ENCODE assay signal across 10 cellular contexts in the genomic region with DNA sequence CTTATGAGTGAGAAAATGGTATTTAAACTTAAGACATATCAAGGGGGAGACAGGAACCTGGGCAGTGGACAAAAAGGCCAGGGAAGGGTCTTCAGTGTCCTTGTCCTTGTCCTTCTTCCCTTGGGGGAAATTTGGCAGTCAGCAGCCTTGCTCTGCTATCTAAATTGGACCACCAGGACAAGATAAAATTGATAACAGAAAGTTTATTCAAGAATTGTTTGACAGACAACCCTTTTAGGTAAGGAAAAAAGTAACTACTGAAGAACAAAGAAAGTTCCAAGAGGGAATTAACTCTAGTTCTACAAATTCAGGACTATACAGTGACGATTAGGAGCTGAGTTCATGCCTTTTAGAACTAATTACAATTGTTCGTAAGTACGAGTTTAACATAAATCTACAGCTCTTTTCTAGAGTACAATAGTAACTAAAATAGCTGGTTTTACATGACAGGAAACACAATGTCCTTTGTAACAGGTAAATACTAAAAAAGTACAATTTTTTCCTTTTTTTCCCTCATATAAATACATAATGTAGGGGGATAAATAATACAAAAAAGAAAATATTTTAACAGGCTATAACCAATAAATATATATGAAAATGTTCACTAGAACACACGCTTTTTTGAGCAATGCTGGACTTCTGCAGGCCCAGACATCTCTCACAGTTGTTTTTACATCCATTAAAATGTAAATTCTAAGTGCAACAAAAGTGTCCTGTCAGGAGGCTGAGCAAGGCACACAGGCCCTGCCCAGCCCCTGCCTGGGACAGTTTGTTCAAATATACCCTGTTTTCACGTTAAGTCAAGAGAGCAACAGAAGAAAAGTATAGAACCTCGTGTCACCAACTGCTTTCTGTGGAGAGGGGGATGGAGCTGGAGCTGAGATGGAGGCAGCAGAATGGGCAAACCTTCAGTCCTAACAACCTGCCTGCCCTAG. TPM values are rescaled to one million over a fixed set of nuclear protein-coding genes. Genes with fewer than 3 reads are reported as not detected.
DNase-seq lines count a peak whose midpoint lies in the region; ATAC-seq and TF ChIP-seq lines count a peak whose summit lies in the region.
"Had no signal": no experiment of that assay in that cellular context is flagged by ENCODE, and none has a peak within 500 bp of the region (broad histone marks: within the 10 kb centered on the region; RNA-seq: fewer than 3 reads in every experiment).

No MANE protein-coding gene starts in this region.

- peak overlapping the region; percentile 98 for H3K4ac ChIP-seq in IMR-90 (ENCODE audit: low read depth, low read length)

- H3K27ac ChIP-seq in AG04450 (ENCODE audit: low read depth, low read length) (peak overlapping the region; percentile 96), IMR-90 (ENCODE audit: insufficient read depth, low read length) (peak overlapping the region; percentile 98), colonic mucosa (peak overlapping the region; percentile 13)

- peaks cover 43% of the 10 kb centered on the region for H3K4me1 ChIP-seq in IMR-90 (ENCODE audit: control insufficient read depth, insufficient read depth, low read length)
- peaks cover 7% of the 10 kb centered on the region for H3K4me1 ChIP-seq in colonic mucosa

- CTCF ChIA-PET in AG04450 (lab: Charles Lee) = interaction anchor here (1.0 to 1.7 kb wide), 4 partner anchors 39 to 213 kb away, joined by 4 to 9 read pairs (median 5); a partner anchor contains a TSS
- CTCF ChIA-PET in IMR-90 (lab: Yijun Ruan, JAX) = no interaction called here

- H3K23ac ChIP-seq in IMR-90 (ENCODE audit: low read depth, low read length) = peak overlapping the region; percentile 99

- H3K4me3 ChIP-seq in AG04450 (ENCODE audit: low read depth, low read length) = no peak overlapping the region
- no peak overlapping the region for H3K4me3 ChIP-seq in IMR-90 (ENCODE audit: insufficient read depth, low read depth, low read length)
- H3K4me3 ChIP-seq in colonic mucosa = no peak overlapping the region

- H3K9me1 ChIP-seq in IMR-90 (ENCODE audit: insufficient read depth, low read length) = peaks cover 3% of the 10 kb centered on the region; the same call in 1 of the 2 replicates

- H3K9me3 ChIP-seq in AG04450 (ENCODE audit: control insufficient read depth, insufficient read depth, low read length) (no peaks in the 10 kb centered on the region; the same call in 1 of the 2 replicates), IMR-90 (ENCODE audit: control insufficient read depth, insufficient read depth, low read length) (no peaks in the 10 kb centered on the region), colonic mucosa (no peaks in the 10 kb centered on the region)

- intact Hi-C loops in IMR-90 (cut with micrococcal nuclease) = no loop called here
- intact Hi-C loops in colonic mucosa (cut with DNase I) = no loop called here

- peak overlapping the region; percentile 52 to 99 (median 75) for H3K4me3 Mint-ChIP-seq in naive thymus-derived CD8-positive, alpha-beta T cell

- POLR2A ChIA-PET in AG04450 (lab: Yijun Ruan, JAX) (interaction anchor here (1.0 to 3.8 kb wide), 6 partner anchors 8 to 49 kb away, joined by 3 to 12 read pairs (median 4); no protein-coding TSS in a partner anchor), IMR-90 (lab: Charles Lee; ENCODE audit: unreplicated experiment) (interaction anchor here (0.6 to 1.2 kb wide), 3 partner anchors 31 to 56 kb away, joined by 3 read pairs; no protein-coding TSS in a partner anchor)
- POLR2A ChIA-PET in naive thymus-derived CD8-positive, alpha-beta T cell (lab: Charles Lee) = interaction anchor here (0.7 to 2.2 kb wide), 5 partner anchors 11 to 117 kb away, joined by 3 to 5 read pairs (median 3); no protein-coding TSS in a partner anchor

- peak overlapping the region; percentile 85 for H3K18ac ChIP-seq in IMR-90 (ENCODE audit: low read depth, low read length)

- peaks cover 0 to 4% (median 0%) of the 10 kb centered on the region in 3 donors for H3K36me3 Mint-ChIP-seq in naive thymus-derived CD8-positive, alpha-beta T cell

- peak overlapping the region; percentile 77 to 96 for H4K8ac ChIP-seq in IMR-90 (ENCODE audit: low read depth in 2 of 2, low read length in 2 of 2)

- peak overlapping the region; percentile 79 for H4K91ac ChIP-seq in IMR-90 (ENCODE audit: insufficient read depth, low read depth, low read length)

- H2BK5ac ChIP-seq in IMR-90 (ENCODE audit: low read depth, low read length, poor library complexity, severe bottlenecking) = peak overlapping the region; percentile 95

- no peak for TF ChIP-seq RAD21 in IMR-90 (IDR thresholded peaks at IDR 0.05; ENCODE audit: low read length)

- H3K27me3 ChIP-seq in AG04450 (ENCODE audit: control insufficient read depth, insufficient read depth, low read length) = no peaks in the 10 kb centered on the region
- no peaks in the 10 kb centered on the region for H3K27me3 ChIP-seq in IMR-90 (ENCODE audit: control insufficient read depth, insufficient read depth, low read length)
- H3K27me3 ChIP-seq in colonic mucosa = no peaks in the 10 kb centered on the region

- in situ Hi-C loops in IMR-90 (cut with MboI; ENCODE audit: low sequenced_read_pairs) = loop anchor here (10.0 kb wide), 1 partner anchor 194 kb away; no protein-coding TSS in a partner anchor

- H2AK5ac ChIP-seq in IMR-90 (ENCODE audit: low read depth, low read length) = peak overlapping the region; percentile 97

- H3K9ac ChIP-seq in IMR-90 (ENCODE audit: low read depth, low read length) (peak overlapping the region; percentile 71), colonic mucosa (ENCODE audit: low read depth in 2 of 2, low read length in 2 of 2) (no peak overlapping the region)

- H4K20me1 ChIP-seq in IMR-90 (ENCODE audit: insufficient read depth, low read length) = no peaks in the 10 kb centered on the region

- DNase-seq in AG04450 (ENCODE audit: low read depth, low spot score) (no peak), IMR-90 (peak; percentile 29), colonic mucosa (no peak), DMS53 treated with DMSO at 0.1 percent for 48 hours (lab: John Stamatoyannopoulos, UW; ENCODE audit: unreplicated experiment) (no peak), hepatic stellate cell (ENCODE audit: low spot score) (no peak)
- no peak for DNase-seq in naive thymus-derived CD8-positive, alpha-beta T cell
- no peak for DNase-seq in central memory CD4-positive, alpha-beta T cell
- DNase-seq: NCI-H1092 treated with DMSO at 0.1 percent for 48 hours had no signal

- peaks cover 4 to 25% of the 10 kb centered on the region in 2 experiments; a peak in 2 of 4 replicates for H3K79me1 ChIP-seq in IMR-90 (ENCODE audit: low read depth in 1 of 2, low read length in 2 of 2)

- H2BK120ac ChIP-seq in IMR-90 (ENCODE audit: low read depth, low read length) = peak overlapping the region; percentile 97

- no peak for ATAC-seq in IMR-90 (ENCODE audit: low read depth)
- ATAC-seq in naive thymus-derived CD8-positive, alpha-beta T cell = no peak
- ATAC-seq in HG02763 (IDR thresholded peaks at IDR 0.05; ENCODE audit: unreplicated experiment) = no peak

- no peaks in the 10 kb centered on the region for H3K9me3 Mint-ChIP-seq in naive thymus-derived CD8-positive, alpha-beta T cell

- H3K14ac ChIP-seq in IMR-90 (replicated peaks; ENCODE audit: low read depth, low read length) = peak overlapping the region; percentile 67

- H3K4me2 ChIP-seq in IMR-90 (ENCODE audit: low read depth, low read length) = peak overlapping the region; percentile 76

- H2AFZ ChIP-seq in IMR-90 (replicated peaks; ENCODE audit: low read length, poor library complexity) = no peak overlapping the region

- H3K56ac ChIP-seq in IMR-90 (ENCODE audit: extremely low read depth, insufficient read depth, low read length) = peak overlapping the region; percentile 93

- TF ChIP-seq POLR2A in IMR-90 (IDR thresholded peaks at IDR 0.05; ENCODE audit: low read depth, low read length) = no peak

- peaks cover 25% of the 10 kb centered on the region for H3K36me3 ChIP-seq in IMR-90 (ENCODE audit: control insufficient read depth, insufficient read depth, low read length)
- no peaks in the 10 kb centered on the region for H3K36me3 ChIP-seq in colonic mucosa

- H3K4me1 Mint-ChIP-seq in naive thymus-derived CD8-positive, alpha-beta T cell = peaks cover 10 to 46% (median 27%) of the 10 kb centered on the region in 4 donors

- WGBS in IMR-90 (ENCODE audit: extremely low coverage in 2 of 2, insufficient read length in 1 of 2), 2 experiments = no CpG with 5 or more reads among the region's 6 CpGs

- H3K27me3 Mint-ChIP-seq in naive thymus-derived CD8-positive, alpha-beta T cell = peaks cover 4 to 35% (median 7%) of the 10 kb centered on the region in 5 donors

- peak overlapping the region; percentile 69 for H4K5ac ChIP-seq in IMR-90 (ENCODE audit: low read depth, low read length)

- BruUV-seq in IMR-90 (replicated peaks; lab: Mats Ljungman, UMichigan) = no TSS peak

- dilution Hi-C loops in IMR-90 (cut with HindIII; ENCODE audit: low sequenced_read_pairs, unreplicated experiment) = no loop called here

- H2AK9ac ChIP-seq in IMR-90 (replicated peaks; ENCODE audit: low read depth, low read length, poor library complexity) = peak overlapping the region; percentile 2

- peak overlapping the region in 9 of 10 donors; percentile 60 to 99 (median 90) for H3K27ac Mint-ChIP-seq in naive thymus-derived CD8-positive, alpha-beta T cell

- peak overlapping the region; percentile 91 for H2BK15ac ChIP-seq in IMR-90 (ENCODE audit: low read depth, low read length)

- TF ChIP-seq CTCF in AG04450 (IDR thresholded peaks at IDR 0.05; ENCODE audit: low read depth, low read length) = no peak
- no peak for TF ChIP-seq CTCF in IMR-90 (conservative IDR thresholded peaks at IDR 0.05; ENCODE audit: low read depth, low read length)
- TF ChIP-seq CTCF in colonic mucosa (IDR thresholded peaks at IDR 0.05) = no peak

- peak overlapping the region; percentile 93 for H2BK20ac ChIP-seq in IMR-90 (ENCODE audit: low read depth, low read length)

RNA-seq across cellular contexts. Expression of a gene that starts 4.0 kb away (rescaled TPM):
- polyA plus RNA-seq in AG04450 (2011; rRNA removed) = 16.3 and 17.9 TPM in 2 replicates
- 7.4 and 10.2 TPM in 2 replicates for polyA minus RNA-seq in AG04450 (2011; rRNA and poly(A)+ RNA removed)
- total RNA-seq in IMR-90 (2012; rRNA removed) = 2.7 and 3.1 TPM in 2 replicates
- polyA plus RNA-seq in IMR-90 (2012; rRNA removed) = 29.9 and 33.8 TPM in 2 replicates
- polyA plus RNA-seq in IMR-90 (2012; cell fraction: cytosol; rRNA removed) = 31.5 and 50.7 TPM in 2 replicates
- polyA plus RNA-seq in IMR-90 (2012; cell fraction: nucleus; rRNA removed; ENCODE audit: low replicate concordance) = 69.3 and 123 TPM in 2 replicates
- 1 to 10 TPM; 2.6 to 6.4 TPM for total RNA-seq in colonic mucosa
- 10 to 100 TPM; 31.9 to 32.4 TPM for total RNA-seq in naive thymus-derived CD8-positive, alpha-beta T cell
- polyA plus RNA-seq in naive thymus-derived CD8-positive, alpha-beta T cell = 10 to 100 TPM in 1 of 3 donors, 1 to 10 TPM in 2; 7.6 to 16.4 (median 8.2) TPM
- total RNA-seq: bronchial epithelial cell had no signal

RNA-seq across cellular contexts. Expression of a gene that starts 18.1 kb away (rescaled TPM):
- polyA plus RNA-seq in AG04450 (2011; rRNA removed) = not detected in 2 replicates
- polyA minus RNA-seq in AG04450 (2011; rRNA and poly(A)+ RNA removed) = not detected in 2 replicates
- total RNA-seq in IMR-90 (2012; rRNA removed) = not detected in 2 replicates
- not detected in 2 replicates for polyA plus RNA-seq in IMR-90 (2012; rRNA removed)
- not detected in 2 replicates for polyA plus RNA-seq in IMR-90 (2012; cell fraction: cytosol; rRNA removed)
- 0.05 TPM in 1 of 2 replicates, not detected in the other for polyA plus RNA-seq in IMR-90 (2012; cell fraction: nucleus; rRNA removed; ENCODE audit: low replicate concordance)
- total RNA-seq in colonic mucosa = not detected
- total RNA-seq in naive thymus-derived CD8-positive, alpha-beta T cell = not detected
- polyA plus RNA-seq in naive thymus-derived CD8-positive, alpha-beta T cell = not detected
- total RNA-seq: bronchial epithelial cell had no signal

RNA-seq across cellular contexts. Expression of a gene that starts 29.2 kb away (rescaled TPM):
- polyA plus RNA-seq in AG04450 (2011; rRNA removed) (5.8 and 6.1 TPM in 2 replicates), IMR-90 (2012; rRNA removed) (7.8 and 8.5 TPM in 2 replicates)
- 8.2 and 9.9 TPM in 2 replicates for polyA minus RNA-seq in AG04450 (2011; rRNA and poly(A)+ RNA removed)
- total RNA-seq in IMR-90 (2012; rRNA removed) (1.9 and 2.0 TPM in 2 replicates), colonic mucosa (1 to 10 TPM; 2.5 to 4.7 TPM)
- 2.2 and 4.1 TPM in 2 replicates for polyA plus RNA-seq in IMR-90 (2012; cell fraction: cytosol; rRNA removed)
- 17.8 and 38.5 TPM in 2 replicates for polyA plus RNA-seq in IMR-90 (2012; cell fraction: nucleus; rRNA removed; ENCODE audit: low replicate concordance)
- 1 to 10 TPM; 1.8 to 2.3 TPM for total RNA-seq in naive thymus-derived CD8-positive, alpha-beta T cell
- under 1 TPM in 2 of 3 donors, not detected in 1; 0.06 TPM for polyA plus RNA-seq in naive thymus-derived CD8-positive, alpha-beta T cell
- total RNA-seq: bronchial epithelial cell had no signal

RNA-seq across cellular contexts. Expression of a gene that starts 41.1 kb away (rescaled TPM):
- polyA plus RNA-seq in AG04450 (2011; rRNA removed) = 28.3 and 33.0 TPM in 2 replicates
- 12.3 and 12.5 TPM in 2 replicates for polyA minus RNA-seq in AG04450 (2011; rRNA and poly(A)+ RNA removed)
- total RNA-seq in IMR-90 (2012; rRNA removed) = 6.3 and 8.6 TPM in 2 replicates
- polyA plus RNA-seq in IMR-90 (2012; rRNA removed) = 59.6 and 76.4 TPM in 2 replicates
- polyA plus RNA-seq in IMR-90 (2012; cell fraction: cytosol; rRNA removed) = 31.9 and 71.7 TPM in 2 replicates
- 383 and 595 TPM in 2 replicates for polyA plus RNA-seq in IMR-90 (2012; cell fraction: nucleus; rRNA removed; ENCODE audit: low replicate concordance)
- 10 to 100 TPM; 17.4 to 31.8 TPM for total RNA-seq in colonic mucosa
- total RNA-seq in naive thymus-derived CD8-positive, alpha-beta T cell = 1 to 10 TPM; 7.2 to 8.1 TPM
- polyA plus RNA-seq in naive thymus-derived CD8-positive, alpha-beta T cell = under 1 TPM in 1 of 3 donors, not detected in 2; 0.19 TPM
- total RNA-seq: bronchial epithelial cell had no signal

RNA-seq across cellular contexts. Expression of a gene that starts 44.6 kb away (rescaled TPM):
- polyA plus RNA-seq in AG04450 (2011; rRNA removed) (9.4 and 9.8 TPM in 2 replicates), IMR-90 (2012; rRNA removed) (18.0 and 18.1 TPM in 2 replicates)
- polyA minus RNA-seq in AG04450 (2011; rRNA and poly(A)+ RNA removed) = 4.2 and 4.4 TPM in 2 replicates
- total RNA-seq in IMR-90 (2012; rRNA removed) (0.54 and 0.56 TPM in 2 replicates), colonic mucosa (10 to 100 TPM; 11.0 to 22.7 TPM)
- polyA plus RNA-seq in IMR-90 (2012; cell fraction: cytosol; rRNA removed) = 19.7 and 32.7 TPM in 2 replicates
- 13.4 and 16.5 TPM in 2 replicates for polyA plus RNA-seq in IMR-90 (2012; cell fraction: nucleus; rRNA removed; ENCODE audit: low replicate concordance)
- total RNA-seq in naive thymus-derived CD8-positive, alpha-beta T cell = not detected
- not detected for polyA plus RNA-seq in naive thymus-derived CD8-positive, alpha-beta T cell
- total RNA-seq: bronchial epithelial cell had no signal

Comparison
In these comparisons a context has a peak if more than half of its experiments do, and no peak if none do; other contexts are left out.
1. H3K27ac ChIP-seq: peak in every context shown above with its lines; median percentile 98 in IMR-90; 96 in AG04450; 13 in colonic mucosa.